ENCODE assay signal across 9 cellular contexts in genomic region chr17:66717680-66718079, GRCh38.
DNase-seq lines count a peak whose midpoint lies in the region; ATAC-seq, FAIRE-seq and TF ChIP-seq lines count a peak whose summit lies in the region.
"Had no signal": no experiment of that assay in that cellular context is flagged by ENCODE, and none has a peak within 500 bp of the region (broad histone marks: within the 10 kb centered on the region; RNA-seq: fewer than 3 reads in every experiment).

No MANE protein-coding gene starts in this region.

- WGBS in IMR-90 (ENCODE audit: extremely low coverage in 2 of 2, insufficient read length in 1 of 2), 2 experiments: no CpG with 5 or more reads among the region's 8 CpGs
- 94% methylated on average over 6 of the region's 8 CpGs for WGBS in esophagus muscularis mucosa
- WGBS in small intestine, 3 donors: 71 to 81% (median 75%) methylated on average over 8 of the region's 8 CpGs

- H3K27ac ChIP-seq in IMR-90 (ENCODE audit: insufficient read depth, low read length): no peak overlapping the region
- no peak overlapping the region for H3K27ac ChIP-seq in esophagus muscularis mucosa (replicated peaks in 1 of 4)
- no peak overlapping the region for H3K27ac ChIP-seq in small intestine (ENCODE audit: low read depth in 1 of 2, low read length in 1 of 2)

- no peak for TF ChIP-seq RAD21 in IMR-90 (IDR thresholded peaks at IDR 0.05; ENCODE audit: low read length)

- CTCF ChIA-PET in IMR-90 (lab: Yijun Ruan, JAX): interaction anchor here (0.5 to 0.6 kb wide), 2 partner anchors 23 to 28 kb away, joined by 6 to 7 read pairs; no protein-coding TSS in a partner anchor

- no peaks in the 10 kb centered on the region for H3K27me3 ChIP-seq in IMR-90 (ENCODE audit: control insufficient read depth, insufficient read depth, low read length)
- H3K27me3 ChIP-seq in esophagus muscularis mucosa: no peaks in the 10 kb centered on the region
- H3K27me3 ChIP-seq in small intestine (ENCODE audit: control insufficient read depth in 2 of 2, insufficient read depth in 2 of 2, low read length in 2 of 2): no peaks in the 10 kb centered on the region

- no TSS peak for BruUV-seq in IMR-90 (replicated peaks; lab: Mats Ljungman, UMichigan)

- no peak overlapping the region for H2AK9ac ChIP-seq in IMR-90 (replicated peaks; ENCODE audit: low read depth, low read length, poor library complexity)

- H3K23ac ChIP-seq in IMR-90 (ENCODE audit: low read depth, low read length): no peak overlapping the region

- no peak overlapping the region for H2AFZ ChIP-seq in IMR-90 (replicated peaks; ENCODE audit: low read length, poor library complexity)

- intact Hi-C loops in IMR-90 (cut with micrococcal nuclease) (no loop called here), esophagus muscularis mucosa (cut with DNase I) (loop anchor here (5.0 kb wide), 1 partner anchor 190 kb away; no protein-coding TSS in a partner anchor)

- no peaks in the 10 kb centered on the region for H3K9me1 ChIP-seq in IMR-90 (ENCODE audit: insufficient read depth, low read length)

- dilution Hi-C loops in IMR-90 (cut with HindIII; ENCODE audit: low sequenced_read_pairs, unreplicated experiment): no loop called here

- H2BK20ac ChIP-seq in IMR-90 (ENCODE audit: low read depth, low read length): no peak overlapping the region

- no peak for TF ChIP-seq EP300 in esophagus muscularis mucosa (IDR thresholded peaks at IDR 0.05)

- POLR2A ChIA-PET in IMR-90 (lab: Charles Lee; ENCODE audit: unreplicated experiment): no interaction called here

- no peak for FAIRE-seq in small intestine (lab: Jason Lieb, UNC)

- H3K4ac ChIP-seq in IMR-90 (ENCODE audit: low read depth, low read length): no peak overlapping the region

- no peak overlapping the region for H3K56ac ChIP-seq in IMR-90 (ENCODE audit: extremely low read depth, insufficient read depth, low read length)

- H3K36me3 ChIP-seq in IMR-90 (ENCODE audit: control insufficient read depth, insufficient read depth, low read length): peaks cover 7% of the 10 kb centered on the region; the same call in 1 of the 2 replicates
- no peaks in the 10 kb centered on the region for H3K36me3 ChIP-seq in esophagus muscularis mucosa
- no peaks in the 10 kb centered on the region for H3K36me3 ChIP-seq in small intestine (ENCODE audit: control insufficient read depth in 2 of 2, insufficient read depth in 2 of 2, low read length in 2 of 2)

- no peak overlapping the region for H3K18ac ChIP-seq in IMR-90 (ENCODE audit: low read depth, low read length)

- ATAC-seq in GM18511 (IDR thresholded peaks at IDR 0.05; ENCODE audit: unreplicated experiment) (peak; percentile 69), GM21619 (IDR thresholded peaks at IDR 0.05; ENCODE audit: unreplicated experiment) (peak; percentile 69), IMR-90 (ENCODE audit: low read depth) (no peak)

- H4K20me1 ChIP-seq in IMR-90 (ENCODE audit: insufficient read depth, low read length): peaks cover 7% of the 10 kb centered on the region; the same call in 1 of the 2 replicates

- H3K9me3 ChIP-seq in IMR-90 (ENCODE audit: control insufficient read depth, insufficient read depth, low read length) (no peaks in the 10 kb centered on the region), esophagus muscularis mucosa (no peaks in the 10 kb centered on the region), small intestine (ENCODE audit: control insufficient read depth, low read depth) (no peaks in the 10 kb centered on the region)

- H4K8ac ChIP-seq in IMR-90 (ENCODE audit: low read depth in 2 of 2, low read length in 2 of 2): no peak overlapping the region

- DNase-seq in IMR-90: peak; percentile 12
- DNase-seq in islet precursor cell: peak; percentile 73
- DNase-seq in esophagus muscularis mucosa (ENCODE audit: extremely low spot score): no peak
- DNase-seq in GOT3 (lab: John Stamatoyannopoulos, UW): no peak
- DNase-seq in small intestine: no peak
- DNase-seq in NCI-H1930 (lab: John Stamatoyannopoulos, UW): no peak
- DNase-seq: caudate nucleus had no signal

- no peak overlapping the region for H2AK5ac ChIP-seq in IMR-90 (ENCODE audit: low read depth, low read length)

- no peak for TF ChIP-seq POLR2A in IMR-90 (IDR thresholded peaks at IDR 0.05; ENCODE audit: low read depth, low read length)
- TF ChIP-seq POLR2A in esophagus muscularis mucosa (IDR thresholded peaks at IDR 0.05; ENCODE audit: low read depth): no peak

- no peak overlapping the region for H3K14ac ChIP-seq in IMR-90 (replicated peaks; ENCODE audit: low read depth, low read length)

- in situ Hi-C loops in IMR-90 (cut with MboI; ENCODE audit: low sequenced_read_pairs): loop anchor here (5.0 kb wide), 1 partner anchor 190 kb away; no protein-coding TSS in a partner anchor

- TF ChIP-seq CTCF in IMR-90 (conservative IDR thresholded peaks at IDR 0.05; ENCODE audit: low read depth, low read length) (no peak), esophagus muscularis mucosa (IDR thresholded peaks at IDR 0.05) (no peak)

- no peak overlapping the region for H2BK5ac ChIP-seq in IMR-90 (ENCODE audit: low read depth, low read length, poor library complexity, severe bottlenecking)

- no peak overlapping the region for H4K91ac ChIP-seq in IMR-90 (ENCODE audit: insufficient read depth, low read depth, low read length)

- no peaks in the 10 kb centered on the region for H3K4me1 ChIP-seq in IMR-90 (ENCODE audit: control insufficient read depth, insufficient read depth, low read length)
- peaks cover 7 to 20% (median 11%) of the 10 kb centered on the region in 4 donors for H3K4me1 ChIP-seq in esophagus muscularis mucosa
- H3K4me1 ChIP-seq in small intestine (ENCODE audit: control insufficient read depth in 2 of 2, insufficient read depth in 1 of 2, low read depth in 1 of 2, low read length in 1 of 2): peaks cover under 1 to 1% of the 10 kb centered on the region in 2 donors

- H3K4me2 ChIP-seq in IMR-90 (ENCODE audit: low read depth, low read length): no peak overlapping the region

- H3K4me3 ChIP-seq in IMR-90 (ENCODE audit: insufficient read depth, low read depth, low read length) (no peak overlapping the region), esophagus muscularis mucosa (no peak overlapping the region), small intestine (ENCODE audit: low read depth in 1 of 2, low read length in 2 of 2) (no peak overlapping the region)

- H2BK120ac ChIP-seq in IMR-90 (ENCODE audit: low read depth, low read length): no peak overlapping the region

- H3K9ac ChIP-seq in IMR-90 (ENCODE audit: low read depth, low read length): no peak overlapping the region

- H2BK15ac ChIP-seq in IMR-90 (ENCODE audit: low read depth, low read length): no peak overlapping the region

- no peak overlapping the region for H4K5ac ChIP-seq in IMR-90 (ENCODE audit: low read depth, low read length)

- peaks cover 0 to 3% of the 10 kb centered on the region in 2 experiments; a peak in 1 of 4 replicates for H3K79me1 ChIP-seq in IMR-90 (ENCODE audit: low read depth in 1 of 2, low read length in 2 of 2)

TF ChIP-seq in IMR-90, 13 proteins besides CTCF, POLR2A, EP300 and RAD21:
- TF ChIP-seq RFX5 (IDR thresholded peaks at IDR 0.05; ENCODE audit: low read depth, low read length): no peak
- 0 out of 2 replicates have a peak, but pooled peaks have one; percentile 26 for TF ChIP-seq CEBPB (IDR thresholded peaks at IDR 0.05; ENCODE audit: low read depth, low read length)
TF ChIP-seq in IMR-90: peak in this region for 1.

Comparison
In these comparisons a context has a peak if more than half of its experiments do, and no peak if none do; other contexts are left out.
1. DNase-seq: peak in IMR-90 (single experiment) and islet precursor cell (single experiment); none in esophagus muscularis mucosa (single experiment), GOT3 (single experiment), small intestine (single experiment) and NCI-H1930 (0 of 2).